ENCODE assay signal across 1 cellular context in genomic region chr7:98294326-98294725, GRCh38.
TF ChIP-seq lines count a peak whose summit lies in the region.

No MANE protein-coding gene starts in this region.

TF ChIP-seq in GM23338, 12 proteins besides CTCF, POLR2A, EP300 and RAD21:
- TF ChIP-seq JUNB (IDR thresholded peaks at IDR 0.05; ENCODE audit: unreplicated experiment) (no peak), CREB1 (CRISPR knock-in tag; IDR thresholded peaks at IDR 0.05; ENCODE audit: low read depth) (no peak), EZH2phosphoT487 (IDR thresholded peaks at IDR 0.05; ENCODE audit: unreplicated experiment) (no peak), EZH2 (IDR thresholded peaks at IDR 0.05; ENCODE audit: low read depth, unreplicated experiment) (no peak), POLR2AphosphoS5 (IDR thresholded peaks at IDR 0.05; ENCODE audit: low read depth) (no peak), ZNF331 (CRISPR knock-in tag; IDR thresholded peaks at IDR 0.05; ENCODE audit: low read depth) (no peak), NANOG (IDR thresholded peaks at IDR 0.05; ENCODE audit: borderline replicate concordance) (no peak), STAT1 (IDR thresholded peaks at IDR 0.05; ENCODE audit: unreplicated experiment) (no peak), REST (IDR thresholded peaks at IDR 0.05; ENCODE audit: unreplicated experiment) (no peak), ZNF462 (CRISPR knock-in tag; IDR thresholded peaks at IDR 0.05) (no peak), ZNF114 (CRISPR knock-in tag; IDR thresholded peaks at IDR 0.05) (no peak)
